In the genomic region with DNA sequence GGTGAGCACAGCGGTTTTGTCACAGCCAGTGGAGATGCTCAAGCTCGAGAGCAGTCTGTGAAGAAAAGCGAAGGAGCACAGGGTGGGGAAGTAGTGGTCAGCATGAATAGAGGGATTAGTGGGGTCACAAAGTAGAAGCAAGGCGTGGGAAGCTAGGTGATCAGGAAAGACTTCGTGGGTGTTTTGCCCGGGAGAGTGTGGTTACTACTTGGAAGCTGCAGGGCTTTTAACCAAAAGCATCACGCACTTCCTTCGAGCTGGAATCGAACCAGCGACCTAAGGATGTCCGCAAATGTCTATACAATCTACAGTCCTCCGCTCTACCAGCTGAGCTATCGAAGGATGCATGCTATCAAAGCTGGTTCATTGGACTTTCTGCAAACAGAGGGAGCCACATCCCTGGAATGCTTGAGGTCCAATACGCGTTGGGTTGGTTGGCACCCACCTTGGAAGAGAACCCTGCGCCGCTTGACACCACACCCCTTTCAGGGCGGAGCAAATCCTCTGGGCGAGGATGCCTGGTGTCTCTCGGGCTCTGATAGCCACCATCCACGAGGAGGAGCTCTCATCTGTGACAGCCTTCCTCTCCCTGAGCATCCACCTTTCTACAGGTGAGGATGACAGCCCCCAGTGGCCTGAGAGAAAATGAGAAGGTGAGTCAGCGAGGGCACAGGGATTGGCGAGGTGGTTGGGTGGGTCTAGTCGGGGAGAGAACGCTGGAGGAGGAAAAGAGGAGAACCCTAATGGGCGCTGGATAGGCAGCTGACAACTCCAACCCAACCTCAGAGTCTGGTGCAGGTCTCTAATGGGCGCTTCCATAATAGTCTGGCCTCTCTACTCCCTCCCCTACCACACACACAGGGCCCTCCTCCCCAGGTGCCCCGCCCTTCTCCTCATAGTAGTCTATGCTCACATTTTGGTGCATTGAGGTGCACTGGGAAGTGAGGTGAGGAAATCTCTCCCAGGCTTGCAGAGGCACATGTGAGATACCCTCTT, we compare ENCODE assay signal across 11 cellular contexts. TPM values are rescaled to one million over a fixed set of nuclear protein-coding genes. Genes with fewer than 3 reads are reported as not detected.
DNase-seq lines count a peak whose midpoint lies in the region; ATAC-seq, FAIRE-seq and TF ChIP-seq lines count a peak whose summit lies in the region.
"Had no signal": no experiment of that assay in that cellular context is flagged by ENCODE, and none has a peak within 500 bp of the region (broad histone marks: within the 10 kb centered on the region; RNA-seq: fewer than 3 reads in every experiment).

No MANE protein-coding gene starts in this region.

- H3K9me3 ChIP-seq in MG63 (no peaks in the 10 kb centered on the region), K562 (replicated peaks; ENCODE audit: control insufficient read depth, insufficient read depth, low read depth, low read length) (no peaks in the 10 kb centered on the region), neural cell (ENCODE audit: low read length) (no peaks in the 10 kb centered on the region), sigmoid colon (no peaks in the 10 kb centered on the region)
- H3K9me3 ChIP-seq: lower lobe of right lung had no signal

- no peaks in the 10 kb centered on the region for H3K9me1 ChIP-seq in K562 (ENCODE audit: control insufficient read depth, insufficient read depth, low read length)

- in situ Hi-C loops in K562 (cut with MboI): no loop called here

- TF ChIP-seq POLR2A in K562 (conservative IDR thresholded peaks at IDR 0.05) (no peak), sigmoid colon (IDR thresholded peaks at IDR 0.05) (no peak)

- H2AFZ ChIP-seq in K562 (ENCODE audit: low read depth, low read length) (no peak overlapping the region), neural cell (ENCODE audit: low read depth, low read length) (no peak overlapping the region)

- H3K4me2 ChIP-seq in K562 (ENCODE audit: insufficient read depth, low read length) (peak overlapping the region; percentile 73), neural cell (ENCODE audit: low read length) (no peak overlapping the region)

- H3K27me3 ChIP-seq in MG63 (no peaks in the 10 kb centered on the region), K562 (ENCODE audit: control insufficient read depth in 2 of 2, insufficient read depth in 2 of 2, low read length in 2 of 2) (peaks cover 0 to 31% of the 10 kb centered on the region in 2 experiments; a peak in 2 of 5 replicates), neural cell (ENCODE audit: insufficient read depth, low read depth, low read length) (peaks cover 63% of the 10 kb centered on the region), sigmoid colon (peaks cover 9 to 96% (median 69%) of the 10 kb centered on the region in 3 donors)

- CTCF ChIA-PET in K562 (lab: Yijun Ruan, JAX; ENCODE audit: low intra/inter-chr PET ratio): interaction anchor here (1.3 to 1.8 kb wide), 2 partner anchors 23 to 34 kb away, joined by 3 to 6 read pairs; no protein-coding TSS in a partner anchor

- H4K20me1 ChIP-seq in K562 (replicated peaks; ENCODE audit: control insufficient read depth, insufficient read depth, low read length) (peaks cover 7% of the 10 kb centered on the region; the same call in 1 of the 2 replicates), neural cell (ENCODE audit: insufficient read depth) (no peaks in the 10 kb centered on the region)

- ATAC-seq in K562: peak; percentile 75
- no peak for ATAC-seq in GM19328 (IDR thresholded peaks at IDR 0.05; ENCODE audit: unreplicated experiment)

- DNase-seq in SIG-M5 treated with dmso at 0.1 percent for 504 hours (lab: John Stamatoyannopoulos, UW; ENCODE audit: unreplicated experiment) (peak; percentile 51), SIG-M5 (lab: John Stamatoyannopoulos, UW) (no peak), MG63 (peak; percentile 31), K562 (ENCODE audit: extremely low read depth in 1 of 4, low spot score in 3 of 4) (peak; percentile 40 to 54 (median 46)), NCI-H345 treated with DMSO at 0.1 percent for 48 hours (lab: John Stamatoyannopoulos, UW; ENCODE audit: unreplicated experiment) (no peak), sigmoid colon (no peak)
- DNase-seq: lower lobe of right lung, NCI-H446 had no signal

- under 1% methylated on average over 21 of the region's 28 CpGs for WGBS in K562 (ENCODE audit: insufficient coverage, low coverage, missing lambda C conversion rate)
- 33 to 66% methylated on average over 28 of the region's 28 CpGs for WGBS in sigmoid colon, 2 donors

- no peak overlapping the region for H3K4me3 ChIP-seq in MG63
- H3K4me3 ChIP-seq in K562: peak overlapping the region; percentile 23; the same call in 1 of the 2 replicates
- peak overlapping the region; percentile 21 for H3K4me3 ChIP-seq in neural cell (ENCODE audit: low read length)
- H3K4me3 ChIP-seq in sigmoid colon: no peak overlapping the region
- H3K4me3 ChIP-seq: lower lobe of right lung had no signal

- intact Hi-C loops in K562 (cut with micrococcal nuclease): loop anchor here (5.0 kb wide), 1 partner anchor 35 kb away; no protein-coding TSS in a partner anchor
- intact Hi-C loops in sigmoid colon (cut with DNase I): no loop called here

- TF ChIP-seq CTCF in K562 (IDR thresholded peaks at IDR 0.05 in 2 of 3, conservative IDR thresholded peaks at IDR 0.05 in 1 of 3; ENCODE audit: insufficient read depth in 2 of 3, low read depth in 1 of 3, low read length in 3 of 3) (peak; percentile 36 to 46 (median 41); a peak in 4 of 6 replicates), neural cell (IDR thresholded peaks at IDR 0.05; ENCODE audit: poor library complexity, severe bottlenecking) (peak; percentile 22), sigmoid colon (IDR thresholded peaks at IDR 0.05) (no peak)

- peak; percentile 75 for FAIRE-seq in K562 (lab: Jason Lieb, UNC)

- H3K36me3 ChIP-seq in MG63 (no peaks in the 10 kb centered on the region), K562 (ENCODE audit: control insufficient read depth, insufficient read depth, low read length) (no peaks in the 10 kb centered on the region), neural cell (ENCODE audit: insufficient read depth, low read length) (no peaks in the 10 kb centered on the region), sigmoid colon (no peaks in the 10 kb centered on the region)
- H3K36me3 ChIP-seq: lower lobe of right lung had no signal

- no peaks in the 10 kb centered on the region for H3F3A ChIP-seq in neural cell (ENCODE audit: insufficient read depth, low read length, poor library complexity, severe bottlenecking)

- POLR2A ChIA-PET in K562 (lab: Yijun Ruan, JAX): interaction anchor here (1.3 kb wide), 1 partner anchor 37 kb away, joined by 5 read pairs; no protein-coding TSS in a partner anchor

- no peaks in the 10 kb centered on the region for H3K9me2 ChIP-seq in neural cell (ENCODE audit: insufficient read depth, low read length)

- no peak overlapping the region for H3K27ac ChIP-seq in K562 (ENCODE audit: extremely low read depth, low read depth, low read length)
- no peak overlapping the region for H3K27ac ChIP-seq in neural cell (ENCODE audit: low read length)
- H3K27ac ChIP-seq in sigmoid colon: no peak overlapping the region
- H3K27ac ChIP-seq: lower lobe of right lung had no signal

- H3K79me2 ChIP-seq in K562 (ENCODE audit: control insufficient read depth, insufficient read depth, low read length) (no peaks in the 10 kb centered on the region), neural cell (replicated peaks; ENCODE audit: insufficient read depth, low read length) (no peaks in the 10 kb centered on the region)

- TF ChIP-seq RAD21 in K562 (CRISPR knock-in tag; conservative IDR thresholded peaks at IDR 0.05 in 1 of 2, IDR thresholded peaks at IDR 0.05 in 1 of 2): no peak
- TF ChIP-seq RAD21 in neural cell (conservative IDR thresholded peaks at IDR 0.05): no peak

- BruUV-seq in K562 (replicated peaks; lab: Mats Ljungman, UMichigan): no TSS peak

- H3K9ac ChIP-seq in K562 (ENCODE audit: insufficient read depth in 1 of 2, low read depth in 2 of 2, low read length in 2 of 2) (no peak overlapping the region; a peak in 1 of 4 replicates), neural cell (ENCODE audit: low read length) (no peak overlapping the region)

- TF ChIP-seq EP300 in K562 (IDR thresholded peaks at IDR 0.05; ENCODE audit: low read length): no peak
- TF ChIP-seq EP300 in neural cell (conservative IDR thresholded peaks at IDR 0.05; ENCODE audit: poor library complexity, severe bottlenecking): no peak
- no peak for TF ChIP-seq EP300 in sigmoid colon (IDR thresholded peaks at IDR 0.05)

- peaks cover 11 to 15% of the 10 kb centered on the region in 2 experiments; a peak in 3 of 5 replicates for H3K4me1 ChIP-seq in K562 (replicated peaks in 1 of 2; ENCODE audit: control insufficient read depth in 2 of 2, insufficient read depth in 2 of 2, low read length in 2 of 2)
- peaks cover 0 to 8% (median 0%) of the 10 kb centered on the region in 4 donors for H3K4me1 ChIP-seq in sigmoid colon
- H3K4me1 ChIP-seq: lower lobe of right lung had no signal

RNA-seq across cellular contexts. Expression of a gene that starts 16.0 kb away (rescaled TPM):
- total RNA-seq in MG63 (2014; rRNA removed; shearing (Covaris generic); ENCODE audit: low replicate concordance): not detected in 2 replicates
- not detected in 2 replicates for total RNA-seq in K562 (2011; cell fraction: chromatin; rRNA removed; ENCODE audit: low replicate concordance)
- not detected in 2 replicates for total RNA-seq in K562 (2011; cell fraction: nucleolus; rRNA removed)
- total RNA-seq in K562 (2011; cell fraction: nucleoplasm; rRNA removed): not detected in 2 replicates
- total RNA-seq in K562 (2014; rRNA removed) (not detected in 2 replicates), K562 (2014; rRNA removed; fragmentation: Illumina TruSeq; extraction: Trizol) (not detected in 2 replicates), K562 (2015; rRNA removed; fragmentation: Illumina TruSeq; extraction: Trizol) (not detected in 2 replicates), K562 (2021) (not detected in 2 replicates), sigmoid colon (not detected)
- polyA plus RNA-seq in K562 (2011; rRNA removed) (not detected in 2 replicates), K562 (2014; fragmentation: Illumina TruSeq; extraction: Trizol) (not detected in 2 replicates), K562 (2014; fragmentation: Nextera tagmentation; extraction: Ambion mirVana) (not detected), K562 (2014; rRNA removed) (not detected in 2 replicates), neural cell (not detected in 2 replicates), sigmoid colon (not detected)
- not detected in 2 replicates for polyA plus RNA-seq in K562 (2011; cell fraction: cytosol; rRNA removed)
- not detected in 2 replicates for polyA plus RNA-seq in K562 (2011; cell fraction: nucleus; rRNA removed)
- not detected in 2 replicates for polyA plus RNA-seq in K562 (2012)
- polyA minus RNA-seq in K562 (2011; rRNA and poly(A)+ RNA removed): not detected in 2 replicates
- polyA minus RNA-seq in K562 (2011; cell fraction: cytosol; rRNA and poly(A)+ RNA removed): not detected in 2 replicates
- polyA minus RNA-seq in K562 (2011; cell fraction: nucleus; rRNA and poly(A)+ RNA removed): not detected in 2 replicates
- not detected in 2 replicates for polyA minus RNA-seq in neural cell
- total RNA-seq: lower lobe of right lung had no signal
- polyA plus RNA-seq: adipose tissue had no signal

RNA-seq across cellular contexts. Expression of a gene that starts 26.8 kb away (rescaled TPM):
- total RNA-seq in MG63 (2014; rRNA removed; shearing (Covaris generic); ENCODE audit: low replicate concordance): 2.3 and 6.1 TPM in 2 replicates
- total RNA-seq in K562 (2011; cell fraction: chromatin; rRNA removed; ENCODE audit: low replicate concordance): not detected in 2 replicates
- total RNA-seq in K562 (2011; cell fraction: nucleolus; rRNA removed): 0.13 TPM in 1 of 2 replicates, not detected in the other
- 0.38 TPM in 1 of 2 replicates, not detected in the other for total RNA-seq in K562 (2011; cell fraction: nucleoplasm; rRNA removed)
- total RNA-seq in K562 (2014; rRNA removed): 0.09 and 0.12 TPM in 2 replicates
- total RNA-seq in K562 (2014; rRNA removed; fragmentation: Illumina TruSeq; extraction: Trizol): 0.22 TPM in 1 of 2 replicates, not detected in the other
- not detected in 2 replicates for total RNA-seq in K562 (2015; rRNA removed; fragmentation: Illumina TruSeq; extraction: Trizol)
- 0.22 and 0.29 TPM in 2 replicates for total RNA-seq in K562 (2021)
- 0.10 and 0.53 TPM in 2 replicates for polyA plus RNA-seq in K562 (2011; rRNA removed)
- polyA plus RNA-seq in K562 (2011; cell fraction: cytosol; rRNA removed): 0.12 and 0.46 TPM in 2 replicates
- 0.11 and 0.18 TPM in 2 replicates for polyA plus RNA-seq in K562 (2011; cell fraction: nucleus; rRNA removed)
- 0.14 and 0.64 TPM in 2 replicates for polyA plus RNA-seq in K562 (2012)
- 0.09 TPM in 1 of 2 replicates, not detected in the other for polyA plus RNA-seq in K562 (2014; fragmentation: Illumina TruSeq; extraction: Trizol)
- under 1 TPM; 0.13 to 0.14 TPM for polyA plus RNA-seq in K562 (2014; fragmentation: Nextera tagmentation; extraction: Ambion mirVana)
- polyA plus RNA-seq in K562 (2014; rRNA removed): not detected in 2 replicates
- 0.39 TPM in 1 of 2 replicates, not detected in the other for polyA minus RNA-seq in K562 (2011; rRNA and poly(A)+ RNA removed)
- not detected in 2 replicates for polyA minus RNA-seq in K562 (2011; cell fraction: cytosol; rRNA and poly(A)+ RNA removed)
- polyA minus RNA-seq in K562 (2011; cell fraction: nucleus; rRNA and poly(A)+ RNA removed): not detected in 2 replicates
- 1.1 TPM in 1 of 2 replicates, not detected in the other for polyA plus RNA-seq in neural cell
- 0.23 and 1.7 TPM in 2 replicates for polyA minus RNA-seq in neural cell
- total RNA-seq in sigmoid colon: 100 to 1,000 TPM in 1 of 4 donors, 10 to 100 TPM in 3; 44.0 to 138 (median 65.5) TPM
- polyA plus RNA-seq in sigmoid colon: 10 to 100 TPM; 11.4 to 46.3 (median 15.5) TPM

RNA-seq across cellular contexts. Expression of a gene that starts 31.1 kb away (rescaled TPM):
- total RNA-seq in MG63 (2014; rRNA removed; shearing (Covaris generic); ENCODE audit: low replicate concordance): 0.42 and 3.2 TPM in 2 replicates
- total RNA-seq in K562 (2011; cell fraction: chromatin; rRNA removed; ENCODE audit: low replicate concordance): not detected in 2 replicates
- not detected in 2 replicates for total RNA-seq in K562 (2011; cell fraction: nucleolus; rRNA removed)
- not detected in 2 replicates for total RNA-seq in K562 (2011; cell fraction: nucleoplasm; rRNA removed)
- total RNA-seq in K562 (2014; rRNA removed): 0.73 TPM in 1 of 2 replicates, not detected in the other
- total RNA-seq in K562 (2014; rRNA removed; fragmentation: Illumina TruSeq; extraction: Trizol): not detected in 2 replicates
- total RNA-seq in K562 (2015; rRNA removed; fragmentation: Illumina TruSeq; extraction: Trizol): not detected in 2 replicates
- 0.42 and 0.44 TPM in 2 replicates for total RNA-seq in K562 (2021)
- polyA plus RNA-seq in K562 (2011; rRNA removed): 0.12 and 0.22 TPM in 2 replicates
- polyA plus RNA-seq in K562 (2011; cell fraction: cytosol; rRNA removed): 0.18 and 0.42 TPM in 2 replicates
- not detected in 2 replicates for polyA plus RNA-seq in K562 (2011; cell fraction: nucleus; rRNA removed)
- 0.27 and 0.37 TPM in 2 replicates for polyA plus RNA-seq in K562 (2012)
- 0.26 TPM in 1 of 2 replicates, not detected in the other for polyA plus RNA-seq in K562 (2014; fragmentation: Illumina TruSeq; extraction: Trizol)
- polyA plus RNA-seq in K562 (2014; fragmentation: Nextera tagmentation; extraction: Ambion mirVana): under 1 TPM; 0.21 to 0.34 TPM
- 0.96 TPM in 1 of 2 replicates, not detected in the other for polyA plus RNA-seq in K562 (2014; rRNA removed)
- polyA minus RNA-seq in K562 (2011; rRNA and poly(A)+ RNA removed): not detected in 2 replicates
- not detected in 2 replicates for polyA minus RNA-seq in K562 (2011; cell fraction: cytosol; rRNA and poly(A)+ RNA removed)
- polyA minus RNA-seq in K562 (2011; cell fraction: nucleus; rRNA and poly(A)+ RNA removed): not detected in 2 replicates
- polyA plus RNA-seq in neural cell: 0.47 TPM in 1 of 2 replicates, not detected in the other
- polyA minus RNA-seq in neural cell: 0.58 TPM in 1 of 2 replicates, not detected in the other
- total RNA-seq in sigmoid colon: 10 to 100 TPM; 13.3 to 44.4 (median 19.0) TPM
- 10 to 100 TPM; 15.5 to 28.3 (median 22.2) TPM for polyA plus RNA-seq in sigmoid colon

Comparison
In these comparisons a context has a peak if more than half of its experiments do, and no peak if none do; other contexts are left out.
1. DNase-seq: peak in SIG-M5 treated with dmso at 0.1 percent for 504 hours (single experiment), MG63 (single experiment) and K562 (4 of 4); none in SIG-M5 (single experiment), NCI-H345 treated with DMSO at 0.1 percent for 48 hours (single experiment) and sigmoid colon (single experiment).
2. H3K4me3 ChIP-seq: peak in K562 (single experiment) and neural cell (single experiment); none in MG63 (single experiment) and sigmoid colon (0 of 4).
3. CTCF ChIP-seq: peak in K562 (3 of 3) and neural cell (single experiment); none in sigmoid colon (0 of 4).